Comparison of ENCODE assay signal across 23 cellular contexts in genomic region chr2:67524777-67525176, GRCh38.
DNase-seq lines count a peak whose midpoint lies in the region; ATAC-seq and TF ChIP-seq lines count a peak whose summit lies in the region.
"Had no signal": no experiment of that assay in that cellular context is flagged by ENCODE, and none has a peak within 500 bp of the region (broad histone marks: within the 10 kb centered on the region; RNA-seq: fewer than 3 reads in every experiment).

No MANE protein-coding gene starts in this region.

- H3K4me3 Mint-ChIP-seq in MCF 10A (ENCODE audit: unreplicated experiment) (no peak overlapping the region), endodermal cell (no peak overlapping the region), endothelial cell (ENCODE audit: unreplicated experiment) (no peak overlapping the region)
- H3K4me3 Mint-ChIP-seq: CD14-positive monocyte; CD4-positive, alpha-beta T cell; CD8-positive, alpha-beta memory T cell; GM23338; H9 had no signal

- H3K4me1 ChIP-seq in breast epithelium (no peaks in the 10 kb centered on the region), muscle layer of duodenum (ENCODE audit: control insufficient read depth in 1 of 2, insufficient read depth in 2 of 2, low read length in 2 of 2) (no peaks in the 10 kb centered on the region), urinary bladder (ENCODE audit: insufficient read depth) (no peaks in the 10 kb centered on the region), endodermal cell (ENCODE audit: control insufficient read depth, insufficient read depth, low read length) (no peaks in the 10 kb centered on the region)
- H3K4me1 ChIP-seq: BE2C had no signal

- POLR2A ChIA-PET in MCF 10A (lab: Yijun Ruan, JAX): interaction anchor here (0.8 to 1.3 kb wide), 2 partner anchors 15 to 36 kb away, joined by 3 to 5 read pairs; no protein-coding TSS in a partner anchor

- H3K27ac Mint-ChIP-seq in MCF 10A (ENCODE audit: low read depth, unreplicated experiment) (peak overlapping the region; percentile 89), endodermal cell (no peak overlapping the region), endothelial cell (ENCODE audit: unreplicated experiment) (no peak overlapping the region)
- H3K27ac Mint-ChIP-seq: CD14-positive monocyte; CD4-positive, alpha-beta T cell; CD8-positive, alpha-beta memory T cell; GM23338; H9 had no signal

- H3K9me3 ChIP-seq in breast epithelium (no peaks in the 10 kb centered on the region), muscle layer of duodenum (ENCODE audit: control insufficient read depth in 1 of 2, low read length in 2 of 2) (peaks cover 0 to 2% of the 10 kb centered on the region in 2 donors), endodermal cell (ENCODE audit: control insufficient read depth, low read length) (no peaks in the 10 kb centered on the region)
- H3K9me3 ChIP-seq: BE2C had no signal

- H3K27me3 ChIP-seq in breast epithelium (no peaks in the 10 kb centered on the region), muscle layer of duodenum (ENCODE audit: low read depth, low read length) (no peaks in the 10 kb centered on the region), endodermal cell (ENCODE audit: control insufficient read depth, insufficient read depth, low read length, poor library complexity, severe bottlenecking) (no peaks in the 10 kb centered on the region)
- H3K27me3 ChIP-seq: BE2C; BLaER1 treated with 17β-estradiol and CSF1 and Interleukin-3, amounts not matched to agents 10 nM and 100 nM had no signal

- BruUV-seq in MCF 10A (replicated peaks; lab: Mats Ljungman, UMichigan): no TSS peak

- H3K36me3 ChIP-seq in breast epithelium (no peaks in the 10 kb centered on the region), muscle layer of duodenum (ENCODE audit: control insufficient read depth in 1 of 2, insufficient read depth in 2 of 2, low read length in 2 of 2) (no peaks in the 10 kb centered on the region), urinary bladder (ENCODE audit: insufficient read depth) (no peaks in the 10 kb centered on the region), endodermal cell (ENCODE audit: control insufficient read depth, insufficient read depth, low read length) (no peaks in the 10 kb centered on the region)
- H3K36me3 ChIP-seq: BE2C; BLaER1 treated with 17β-estradiol and CSF1 and Interleukin-3, amounts not matched to agents 10 nM and 100 nM had no signal

- H3K9me3 Mint-ChIP-seq in MCF 10A (ENCODE audit: unreplicated experiment) (no peaks in the 10 kb centered on the region), endodermal cell (peaks cover 15% of the 10 kb centered on the region), endothelial cell (ENCODE audit: unreplicated experiment) (no peaks in the 10 kb centered on the region)
- H3K9me3 Mint-ChIP-seq: CD4-positive, alpha-beta T cell had no signal

- H3K9ac ChIP-seq in endodermal cell (ENCODE audit: extremely low read depth, low read length, poor library complexity, severe bottlenecking): no peak overlapping the region
- H3K9ac ChIP-seq: BLaER1 treated with 17β-estradiol and CSF1 and Interleukin-3, amounts not matched to agents 10 nM and 100 nM had no signal

- H3K36me3 Mint-ChIP-seq in MCF 10A (ENCODE audit: insufficient read depth, unreplicated experiment) (no peaks in the 10 kb centered on the region), endodermal cell (ENCODE audit: low read depth) (no peaks in the 10 kb centered on the region), endothelial cell (ENCODE audit: low read depth, unreplicated experiment) (peaks cover 4% of the 10 kb centered on the region)
- H3K36me3 Mint-ChIP-seq: CD14-positive monocyte; CD8-positive, alpha-beta memory T cell had no signal

- TF ChIP-seq CTCF in MCF 10A (IDR thresholded peaks at IDR 0.05; ENCODE audit: unreplicated experiment) (no peak), breast epithelium (IDR thresholded peaks at IDR 0.05) (no peak), endodermal cell (conservative IDR thresholded peaks at IDR 0.05) (no peak), endothelial cell (IDR thresholded peaks at IDR 0.05; ENCODE audit: unreplicated experiment) (no peak)

- H3K27ac ChIP-seq in breast epithelium: no peak overlapping the region
- H3K27ac ChIP-seq in muscle layer of duodenum (ENCODE audit: low read length): peak overlapping the region; percentile 14
- peak overlapping the region; percentile 23 for H3K27ac ChIP-seq in urinary bladder (ENCODE audit: low read depth)
- no peak overlapping the region for H3K27ac ChIP-seq in endodermal cell (ENCODE audit: low read depth, low read length)
- H3K27ac ChIP-seq: 22Rv1; BLaER1 treated with 17β-estradiol and CSF1 and Interleukin-3, amounts not matched to agents 10 nM and 100 nM had no signal

- CTCF ChIA-PET in MCF 10A (lab: Yijun Ruan, JAX): interaction anchor here (0.6 kb wide), 2 partner anchors 227 to 265 kb away, joined by 3 to 6 read pairs; no protein-coding TSS in a partner anchor

- H3K4me3 ChIP-seq in breast epithelium: no peak overlapping the region
- no peak overlapping the region for H3K4me3 ChIP-seq in muscle layer of duodenum (ENCODE audit: low read depth in 1 of 2, low read length in 2 of 2)
- H3K4me3 ChIP-seq in urinary bladder (ENCODE audit: low read depth, low read length): no peak overlapping the region
- no peak overlapping the region for H3K4me3 ChIP-seq in endodermal cell (ENCODE audit: low read length)
- H3K4me3 ChIP-seq: BLaER1 treated with 17β-estradiol and CSF1 and Interleukin-3, amounts not matched to agents 10 nM and 100 nM; GM12878; GM23338 had no signal

- intact Hi-C loops in MCF 10A (cut with micrococcal nuclease): no loop called here
- intact Hi-C loops in breast epithelium (cut with DNase I; ENCODE audit: low total_unique reads): no loop called here
- intact Hi-C loops in head of caudate nucleus (cut with DNase I): no loop called here

- H3K4me1 Mint-ChIP-seq in MCF 10A (ENCODE audit: insufficient read depth, unreplicated experiment) (peaks cover 33% of the 10 kb centered on the region), endodermal cell (no peaks in the 10 kb centered on the region), endothelial cell (ENCODE audit: unreplicated experiment) (no peaks in the 10 kb centered on the region)
- H3K4me1 Mint-ChIP-seq: CD14-positive monocyte; CD8-positive, alpha-beta memory T cell; H9 had no signal

- no peaks in the 10 kb centered on the region for H3K27me3 Mint-ChIP-seq in MCF 10A (ENCODE audit: insufficient read depth, unreplicated experiment)
- H3K27me3 Mint-ChIP-seq in endodermal cell (ENCODE audit: insufficient read depth): no peaks in the 10 kb centered on the region
- no peaks in the 10 kb centered on the region for H3K27me3 Mint-ChIP-seq in endothelial cell (ENCODE audit: unreplicated experiment)
- H3K27me3 Mint-ChIP-seq: CD4-positive, alpha-beta T cell; CD8-positive, alpha-beta memory T cell had no signal

- peak; percentile 55 for ATAC-seq in esophagus mucosa
- ATAC-seq: GM12878, GM23338, HCT116 had no signal

- no peak for DNase-seq in MCF 10A (ENCODE audit: unreplicated experiment)
- no peak for DNase-seq in breast epithelium (ENCODE audit: low spot score in 2 of 2)
- DNase-seq in endodermal cell: no peak
- DNase-seq in head of caudate nucleus: no peak
- no peak for DNase-seq in endothelial cell (ENCODE audit: low spot score)
- DNase-seq: AML-193; BE2C; CD4-positive, alpha-beta T cell; CD8-positive, alpha-beta memory T cell; DMS 273 treated with DMSO at 0.1 percent for 48 hours; DMS79; EL; GDM1; H9 had no signal

- TF ChIP-seq POLR2A in breast epithelium (IDR thresholded peaks at IDR 0.05): no peak

Comparison
In these comparisons a context has a peak if more than half of its experiments do, and no peak if none do; other contexts are left out.
1. H3K27ac ChIP-seq: peak in muscle layer of duodenum (single experiment) and urinary bladder (single experiment); none in breast epithelium (0 of 2) and endodermal cell (single experiment).